ENCODE assay signal across 18 cellular contexts in genomic region chr3:50162034-50162883, GRCh38. TPM values are rescaled to one million over a fixed set of nuclear protein-coding genes. Genes with fewer than 3 reads are reported as not detected.
DNase-seq lines count a peak whose midpoint lies in the region; ATAC-seq, FAIRE-seq and TF ChIP-seq lines count a peak whose summit lies in the region.
"Had no signal": no experiment of that assay in that cellular context is flagged by ENCODE, and none has a peak within 500 bp of the region (broad histone marks: within the 10 kb centered on the region; RNA-seq: fewer than 3 reads in every experiment).

No MANE protein-coding gene starts in this region.

- H3K9me3 ChIP-seq in A549: no peaks in the 10 kb centered on the region
- H3K9me3 ChIP-seq in esophagus squamous epithelium: no peaks in the 10 kb centered on the region
- no peaks in the 10 kb centered on the region for H3K9me3 ChIP-seq in A673 (ENCODE audit: low read depth, low read length, poor library complexity, severe bottlenecking)
- H3K9me3 ChIP-seq: neutrophil had no signal

- H3K4me1 ChIP-seq in A549 (peaks cover 94% of the 10 kb centered on the region), esophagus squamous epithelium (peaks cover 93 to 100% (median 99%) of the 10 kb centered on the region in 3 donors), rectal smooth muscle tissue (ENCODE audit: control insufficient read depth, insufficient read depth, low read length) (peaks cover 65% of the 10 kb centered on the region), A673 (ENCODE audit: insufficient read depth, low read length, poor library complexity, severe bottlenecking) (peaks cover 30% of the 10 kb centered on the region)

- TF ChIP-seq RAD21 in A549 (conservative IDR thresholded peaks at IDR 0.05 in 1 of 2, IDR thresholded peaks at IDR 0.05 in 1 of 2): no peak

- no peak overlapping the region for H3K9ac ChIP-seq in rectal smooth muscle tissue (ENCODE audit: low read length)
- H3K9ac ChIP-seq: GM23248 had no signal

- no peak for TF ChIP-seq EP300 in A549 (IDR thresholded peaks at IDR 0.05)

- ATAC-seq in A549: no peak
- no peak for ATAC-seq in HG02571 (IDR thresholded peaks at IDR 0.05; ENCODE audit: unreplicated experiment)
- ATAC-seq: activated CD4-positive, CD25-positive, alpha-beta regulatory T cell treated with anti-CD3 and anti-CD28 coated beads, Interleukin-2, amount 50 U/mL, for 24 hours had no signal

- POLR2A ChIA-PET in A549 (lab: Yijun Ruan, JAX): no interaction called here
- POLR2A ChIA-PET in A673 (lab: Charles Lee; ENCODE audit: low non-redundant PET): no interaction called here

- TF ChIP-seq CTCF in A549 (IDR thresholded peaks at IDR 0.05) (no peak), esophagus squamous epithelium (IDR thresholded peaks at IDR 0.05) (no peak), A673 (conservative IDR thresholded peaks at IDR 0.05; ENCODE audit: low read depth, low read length) (no peak)

- H3K27ac ChIP-seq in A549 (peak overlapping the region; percentile 88 to 94), esophagus squamous epithelium (peak overlapping the region; percentile 89 to 97 (median 94)), rectal smooth muscle tissue (ENCODE audit: low read depth, low read length) (peak overlapping the region; percentile 84), A673 (ENCODE audit: low read depth, low read length, poor library complexity, severe bottlenecking) (no peak overlapping the region)
- H3K27ac ChIP-seq: foreskin keratinocyte, GM23248, neutrophil had no signal

- CTCF ChIA-PET in A549 (lab: Yijun Ruan, JAX) (interaction anchor here (1.2 to 2.9 kb wide), 6 partner anchors 9 to 42 kb away, joined by 3 to 9 read pairs (median 4); no protein-coding TSS in a partner anchor), A673 (lab: Charles Lee) (no interaction called here)

- H3K36me3 ChIP-seq in esophagus squamous epithelium (peaks cover 0 to 38% (median 0%) of the 10 kb centered on the region in 3 donors), rectal smooth muscle tissue (ENCODE audit: control insufficient read depth, insufficient read depth, low read length) (no peaks in the 10 kb centered on the region), A673 (ENCODE audit: insufficient read depth, low read length, poor library complexity, severe bottlenecking) (no peaks in the 10 kb centered on the region)
- H3K36me3 ChIP-seq: neutrophil had no signal

- DNase-seq in A549 (ENCODE audit: low read depth in 1 of 2, low spot score in 1 of 2) (no peak), NCI-H69 (lab: John Stamatoyannopoulos, UW) (peak; percentile 46), esophagus squamous epithelium (lab: John Stamatoyannopoulos, UW) (no peak), A673 (ENCODE audit: low spot score) (no peak), RPMI8226 (no peak), foreskin melanocyte (no peak)
- DNase-seq: activated T-cell treated with anti-CD3 and anti-CD28 coated beads, Interleukin-2, amount 50 U/mL, for 1 hour; kidney glomerular epithelial cell; NCI-H2081 treated with DMSO at 0.1 percent for 48 hours had no signal

- H3K4me2 ChIP-seq in A549: peak overlapping the region; percentile 71

- WGBS in A549 (ENCODE audit: missing lambda C conversion rate): 67% methylated on average over 3 of the region's 5 CpGs
- 0 to 33% methylated on average over 1 of the region's 5 CpGs for WGBS in esophagus squamous epithelium, 2 donors

- no peak for FAIRE-seq in A549 (lab: Jason Lieb, UNC)
- FAIRE-seq: GM19239 had no signal

- H3K27me3 ChIP-seq in esophagus squamous epithelium: peaks cover 0 to 2% (median 0%) of the 10 kb centered on the region in 4 donors
- H3K27me3 ChIP-seq in rectal smooth muscle tissue (ENCODE audit: control insufficient read depth, insufficient read depth, low read length): no peaks in the 10 kb centered on the region
- no peaks in the 10 kb centered on the region for H3K27me3 ChIP-seq in A673 (replicated peaks; ENCODE audit: insufficient read depth, low read depth, low read length, poor library complexity)
- H3K27me3 ChIP-seq: foreskin keratinocyte had no signal

- intact Hi-C loops in esophagus squamous epithelium (cut with DNase I): no loop called here
- intact Hi-C loops in A673 (cut with micrococcal nuclease; ENCODE audit: unreplicated experiment): no loop called here

- H3K4me3 ChIP-seq in A549 (no peak overlapping the region), esophagus squamous epithelium (no peak overlapping the region), rectal smooth muscle tissue (ENCODE audit: low read length) (no peak overlapping the region), A673 (ENCODE audit: low read depth, low read length, poor library complexity, severe bottlenecking) (no peak overlapping the region)
- H3K4me3 ChIP-seq: GM23248 had no signal

- TF ChIP-seq POLR2A in A549 (IDR thresholded peaks at IDR 0.05; ENCODE audit: low read length) (no peak), esophagus squamous epithelium (IDR thresholded peaks at IDR 0.05) (no peak)

- no TSS peak for BruUV-seq in A673 (replicated peaks; lab: Mats Ljungman, UMichigan)

TF ChIP-seq in A549, 52 proteins besides CTCF, POLR2A, EP300 and RAD21:
- TF ChIP-seq E2F6 (IDR thresholded peaks at IDR 0.05; ENCODE audit: borderline replicate concordance, low read depth): no peak
- TF ChIP-seq MYC (IDR thresholded peaks at IDR 0.05; ENCODE audit: borderline replicate concordance, low read length): no peak
- TF ChIP-seq ZC3H11A (IDR thresholded peaks at IDR 0.05): no peak
- TF ChIP-seq NPAS2 (CRISPR knock-in tag; IDR thresholded peaks at IDR 0.05; ENCODE audit: borderline replicate concordance): no peak
- no peak for TF ChIP-seq MAZ (IDR thresholded peaks at IDR 0.05; ENCODE audit: borderline replicate concordance, low read depth, low read length)
- TF ChIP-seq TFCP2L1 (CRISPR knock-in tag; IDR thresholded peaks at IDR 0.05): no peak

RNA-seq across cellular contexts. Expression of gene SEMA3F, which starts 7.1 kb away (rescaled TPM):
- 2.9 and 5.0 TPM in 2 replicates for polyA plus RNA-seq in A549 (2011; rRNA removed)
- 3.9 and 5.8 TPM in 2 replicates for polyA plus RNA-seq in A549 (2012; cell fraction: cytosol; rRNA removed)
- polyA plus RNA-seq in A549 (2012; cell fraction: nucleus; rRNA removed): 7.9 and 11.6 TPM in 2 replicates
- 9.0 to 10.6 TPM (median 10.1 TPM) in 3 replicates for polyA plus RNA-seq in A549 (2017; fragmentation: RNase III; extraction: RNeasy Plus Mini Kit Qiagen cat#74134 plus additional on column Dnase treatment)
- polyA minus RNA-seq in A549 (2011; rRNA and poly(A)+ RNA removed): 8.6 and 8.9 TPM in 2 replicates
- 100 to 1,000 TPM in 3 of 4 donors, 10 to 100 TPM in 1; 56.8 to 146 (median 109) TPM for total RNA-seq in esophagus squamous epithelium
- 3.9 and 7.8 TPM in 2 replicates for total RNA-seq in A673 (2021)

RNA-seq across cellular contexts. Expression of gene GNAT1, which starts 29.2 kb away (rescaled TPM):
- polyA plus RNA-seq in A549 (2011; rRNA removed) (not detected in 2 replicates), A549 (2017; fragmentation: RNase III; extraction: RNeasy Plus Mini Kit Qiagen cat#74134 plus additional on column Dnase treatment) (not detected in 3 replicates)
- polyA plus RNA-seq in A549 (2012; cell fraction: cytosol; rRNA removed): 0.04 TPM in 1 of 2 replicates, not detected in the other
- polyA plus RNA-seq in A549 (2012; cell fraction: nucleus; rRNA removed): not detected in 2 replicates
- not detected in 2 replicates for polyA minus RNA-seq in A549 (2011; rRNA and poly(A)+ RNA removed)
- total RNA-seq in esophagus squamous epithelium (not detected), A673 (2021) (not detected in 2 replicates)
- total RNA-seq: Daoy, dermis microvascular lymphatic vessel endothelial cell, foreskin keratinocyte, GM23248 had no signal
- polyA plus RNA-seq: foreskin keratinocyte, GM23248 had no signal

RNA-seq across cellular contexts. Expression of gene SLC38A3, which starts 42.8 kb away (rescaled TPM):
- polyA plus RNA-seq in A549 (2011; rRNA removed) (0.05 and 0.12 TPM in 2 replicates), A549 (2017; fragmentation: RNase III; extraction: RNeasy Plus Mini Kit Qiagen cat#74134 plus additional on column Dnase treatment) (0.10 to 0.13 TPM in 2 of 3 replicates, not detected in the other)
- polyA plus RNA-seq in A549 (2012; cell fraction: cytosol; rRNA removed): 0.04 and 0.05 TPM in 2 replicates
- 0.04 and 0.11 TPM in 2 replicates for polyA plus RNA-seq in A549 (2012; cell fraction: nucleus; rRNA removed)
- polyA minus RNA-seq in A549 (2011; rRNA and poly(A)+ RNA removed): 0.39 TPM in 1 of 2 replicates, not detected in the other
- total RNA-seq in esophagus squamous epithelium (not detected), A673 (2021) (0.31 TPM in 1 of 2 replicates, not detected in the other)
- total RNA-seq: Daoy, foreskin keratinocyte, GM23248 had no signal
